ENCODE assay signal across 8 cellular contexts in the genomic region with DNA sequence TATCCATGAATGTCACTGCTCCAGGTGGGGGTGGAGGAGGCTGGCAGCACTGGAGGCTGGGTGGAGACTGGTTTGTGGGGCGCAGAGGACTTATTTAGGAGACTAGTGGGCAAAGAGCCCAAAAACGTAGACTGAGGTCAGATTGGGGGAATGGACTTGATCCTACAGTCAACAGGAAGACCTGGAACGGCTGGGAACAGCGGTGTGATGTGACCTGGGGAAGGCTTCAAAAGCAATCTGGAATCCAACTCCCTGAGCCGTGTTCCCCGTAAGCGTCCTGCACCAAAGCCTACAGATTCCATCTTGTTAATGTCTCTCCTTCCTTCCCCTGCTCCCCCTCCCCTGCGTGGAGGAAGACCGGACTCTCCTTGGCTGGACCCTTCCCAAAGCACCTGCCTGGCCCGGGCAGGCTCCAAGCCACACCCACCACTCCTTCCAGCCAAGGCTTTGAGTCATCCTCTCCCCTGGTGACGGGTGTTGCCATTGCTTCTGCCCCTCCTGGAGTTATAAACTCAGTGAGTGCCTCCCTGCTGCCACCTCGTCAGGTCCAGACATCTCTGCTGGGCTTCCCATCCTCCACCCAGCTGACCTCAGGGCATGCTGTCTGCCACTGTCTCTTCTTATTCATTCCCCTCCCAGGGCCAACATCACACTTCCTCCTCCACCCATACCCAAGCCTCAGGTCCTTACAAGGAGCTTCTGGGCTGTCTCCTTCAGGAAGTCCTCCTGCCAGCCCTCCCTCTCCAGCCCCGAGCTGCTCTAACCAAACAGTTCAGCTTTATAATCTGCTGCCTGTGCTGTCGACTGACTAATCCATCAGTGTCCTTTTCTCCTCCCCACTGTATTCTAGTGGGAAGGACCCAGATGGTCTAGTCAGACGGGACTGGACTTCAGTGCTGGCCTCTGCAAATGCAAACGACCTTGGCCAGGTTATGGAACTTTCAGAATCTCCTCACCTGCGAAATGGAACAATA. TPM values are rescaled to one million over a fixed set of nuclear protein-coding genes. Genes with fewer than 3 reads are reported as not detected.
DNase-seq lines count a peak whose midpoint lies in the region; ATAC-seq and TF ChIP-seq lines count a peak whose summit lies in the region.

No MANE protein-coding gene starts in this region.

- no peaks in the 10 kb centered on the region for H3K9me3 Mint-ChIP-seq in activated B cell treated with CpG ODN at 0.5 μM for 24 hours

- H3K4me3 ChIP-seq in GM06990 (replicated peaks; ENCODE audit: low read depth, low read length) (no peak overlapping the region), lower lobe of right lung (no peak overlapping the region), stomach smooth muscle (ENCODE audit: low read length in 2 of 2) (peak overlapping the region in 1 of 2 donors; percentile 80)

- TF ChIP-seq CTCF in GM06990 (IDR thresholded peaks at IDR 0.05; ENCODE audit: insufficient read depth, low read length, poor library complexity, severe bottlenecking), result no peak
- TF ChIP-seq CTCF in activated B cell treated with CpG ODN at 0.5 μM for 24 hours (IDR thresholded peaks at IDR 0.05), result no peak
- no peak for TF ChIP-seq CTCF in lower lobe of right lung (IDR thresholded peaks at IDR 0.05)

- ATAC-seq in activated B cell treated with CpG ODN at 0.5 μM for 24 hours (ENCODE audit: low read depth) (peak; percentile 13), lower lobe of right lung (peak; percentile 71 to 81), HG02852 (IDR thresholded peaks at IDR 0.05; ENCODE audit: unreplicated experiment) (no peak)

- intact Hi-C loops in activated B cell treated with CpG ODN at 0.5 μM for 24 hours (cut with micrococcal nuclease), result loop anchor here (1.0 kb wide), 1 partner anchor 38 kb away; no protein-coding TSS in a partner anchor
- intact Hi-C loops in lower lobe of right lung (cut with DNase I), result no loop called here

- CTCF ChIA-PET in activated B cell treated with CpG ODN at 0.5 μM for 24 hours (lab: Charles Lee), result interaction anchor here (0.7 to 2.4 kb wide), 2 partner anchors 41 to 43 kb away, joined by 3 to 12 read pairs; no protein-coding TSS in a partner anchor

- H3K9ac ChIP-seq in stomach smooth muscle (ENCODE audit: low read length in 2 of 2), result peak overlapping the region in 1 of 2 donors; percentile 29

- H3K27ac Mint-ChIP-seq in activated B cell treated with CpG ODN at 0.5 μM for 24 hours, result peak overlapping the region; percentile 82

- no peaks in the 10 kb centered on the region for H3K27me3 Mint-ChIP-seq in activated B cell treated with CpG ODN at 0.5 μM for 24 hours

- no peaks in the 10 kb centered on the region for H3K36me3 Mint-ChIP-seq in activated B cell treated with CpG ODN at 0.5 μM for 24 hours (ENCODE audit: low read depth)

- H3K27me3 ChIP-seq in GM06990 (replicated peaks; ENCODE audit: control insufficient read depth, insufficient read depth, low read length) (no peaks in the 10 kb centered on the region), lower lobe of right lung (ENCODE audit: low read depth) (no peaks in the 10 kb centered on the region), stomach smooth muscle (ENCODE audit: control insufficient read depth in 1 of 2, insufficient read depth in 2 of 2, low read length in 2 of 2) (no peaks in the 10 kb centered on the region)

- H3K4me1 ChIP-seq in lower lobe of right lung, result peaks cover 32% of the 10 kb centered on the region
- peaks cover 20% of the 10 kb centered on the region for H3K4me1 ChIP-seq in stomach smooth muscle (ENCODE audit: control insufficient read depth, insufficient read depth, low read length)

- POLR2A ChIA-PET in activated B cell treated with CpG ODN at 0.5 μM for 24 hours (lab: Charles Lee), result interaction anchor here (0.6 to 1.6 kb wide), 2 partner anchors 12 to 25 kb away, joined by 6 to 7 read pairs; no protein-coding TSS in a partner anchor

- H3K9me3 ChIP-seq in lower lobe of right lung (no peaks in the 10 kb centered on the region), stomach smooth muscle (ENCODE audit: control insufficient read depth in 2 of 2, low read length in 2 of 2) (no peaks in the 10 kb centered on the region)

- peak overlapping the region; percentile 79 for H3K4me3 Mint-ChIP-seq in activated B cell treated with CpG ODN at 0.5 μM for 24 hours

- H3K27ac ChIP-seq in lower lobe of right lung (peak overlapping the region; percentile 20), stomach smooth muscle (ENCODE audit: low read length) (peak overlapping the region; percentile 87)

- H3K36me3 ChIP-seq in GM06990 (ENCODE audit: control insufficient read depth, insufficient read depth, low read length) (no peaks in the 10 kb centered on the region), lower lobe of right lung (no peaks in the 10 kb centered on the region), stomach smooth muscle (ENCODE audit: control insufficient read depth in 2 of 2, insufficient read depth in 2 of 2, low read length in 2 of 2) (no peaks in the 10 kb centered on the region)

- peaks cover 49% of the 10 kb centered on the region for H3K4me1 Mint-ChIP-seq in activated B cell treated with CpG ODN at 0.5 μM for 24 hours

- DNase-seq in GM06990 (ENCODE audit: extremely low read depth, insufficient read length) (peak; percentile 31), NCI-H1105 treated with DMSO at 0.1 percent for 48 hours (lab: John Stamatoyannopoulos, UW) (peak; percentile 22), activated B cell treated with CpG ODN at 0.5 μM for 24 hours (no peak), ecto neural progenitor cell (ENCODE audit: low spot score) (peak; percentile 57), lower lobe of right lung (peak; percentile 72), NCI-H526 (lab: John Stamatoyannopoulos, UW) (no peak)

RNA-seq across cellular contexts. Expression of a gene that starts 1.6 kb away (rescaled TPM):
- total RNA-seq in activated B cell treated with CpG ODN at 0.5 μM for 24 hours, result 50.7 and 52.2 TPM in 2 replicates
- total RNA-seq in lower lobe of right lung, result 72.3 TPM

Comparison
In these comparisons a context has a peak if more than half of its experiments do, and no peak if none do; other contexts are left out.
1. DNase-seq: peak in GM06990 (single experiment), NCI-H1105 treated with DMSO at 0.1 percent for 48 hours (single experiment), ecto neural progenitor cell (single experiment) and lower lobe of right lung (single experiment); none in activated B cell treated with CpG ODN at 0.5 μM for 24 hours (single experiment) and NCI-H526 (0 of 2).